ENCODE assay signal across 8 cellular contexts in genomic region chr18:10559566-10560456, GRCh38. TPM values are rescaled to one million over a fixed set of nuclear protein-coding genes. Genes with fewer than 3 reads are reported as not detected.
A peak's percentile ranks its signal among the peaks of the same experiment; 100 is the strongest.
DNase-seq lines count a peak whose midpoint lies in the region; ATAC-seq and TF ChIP-seq lines count a peak whose summit lies in the region.

No MANE protein-coding gene starts in this region.

- no peak for TF ChIP-seq POLR2A in right lobe of liver (IDR thresholded peaks at IDR 0.05)

- 24% methylated on average over 9 of the region's 17 CpGs for WGBS in right lobe of liver (ENCODE audit: insufficient coverage, low coverage, low lambda C conversion rate, missing lambda C conversion rate)

- no peak overlapping the region for H3K27ac ChIP-seq in right lobe of liver

- intact Hi-C loops in right lobe of liver (cut with DNase I) = no loop called here

- peak; percentile 29 to 42 for ATAC-seq in activated CD4-positive, CD25-positive, alpha-beta regulatory T cell treated with anti-CD3 and anti-CD28 coated beads, Interleukin-2, amount 50 U/mL, for 24 hours
- ATAC-seq in HG03095 (IDR thresholded peaks at IDR 0.05; ENCODE audit: unreplicated experiment) (peak; percentile 29), right lobe of liver (peak; percentile 53 to 61 (median 58)), GM21381 (IDR thresholded peaks at IDR 0.05; ENCODE audit: unreplicated experiment) (no peak)

- TF ChIP-seq CTCF in astrocyte of the spinal cord (IDR thresholded peaks at IDR 0.05; ENCODE audit: low read depth, low read length) (no peak), right lobe of liver (IDR thresholded peaks at IDR 0.05) (no peak)

- no peaks in the 10 kb centered on the region for H3K27me3 ChIP-seq in right lobe of liver

- peaks cover 0 to 7% (median 0%) of the 10 kb centered on the region in 4 donors for H3K4me1 ChIP-seq in right lobe of liver

- H3K9me3 ChIP-seq in right lobe of liver = no peaks in the 10 kb centered on the region

- H3K4me3 ChIP-seq in astrocyte of the spinal cord (ENCODE audit: low read depth, low read length) (peak overlapping the region; percentile 21), right lobe of liver (peak overlapping the region in 2 of 3 donors; percentile 31 to 33)

- peaks cover 0 to 11% (median 2%) of the 10 kb centered on the region in 4 donors for H3K36me3 ChIP-seq in right lobe of liver

- in situ Hi-C loops in astrocyte of the spinal cord (cut with HindIII; ENCODE audit: low sequenced_read_pairs) = no loop called here

- DNase-seq in activated CD4-positive, CD25-positive, alpha-beta regulatory T cell treated with anti-CD3 and anti-CD28 coated beads, Interleukin-2, amount 50 U/mL, for 72 hours = no peak
- DNase-seq in astrocyte of the spinal cord (ENCODE audit: low read depth, low spot score) = no peak
- DNase-seq in right lobe of liver = peak in 1 of 3 donors; percentile 33
- DNase-seq in cerebellar nuclear complex (lab: John Stamatoyannopoulos, UW) = no peak
- no peak for DNase-seq in DMS79 treated with DMSO at 0.1 percent for 48 hours (lab: John Stamatoyannopoulos, UW)

RNA-seq across cellular contexts. Expression of gene NAPG, which starts 34.0 kb away (rescaled TPM):
- total RNA-seq in right lobe of liver = 10 to 100 TPM; 10.7 to 20.6 (median 14.1) TPM
